Comparison of ENCODE assay signal across 1 cellular context in genomic region chr2:30276455-30276911, GRCh38.
TF ChIP-seq lines count a peak whose summit lies in the region.

No MANE protein-coding gene starts in this region.

TF ChIP-seq in GM23338, 12 proteins besides CTCF, POLR2A, EP300 and RAD21 (continued from another document):
- TF ChIP-seq ZNF462 (CRISPR knock-in tag; IDR thresholded peaks at IDR 0.05) = no peak
- no peak for TF ChIP-seq STAT1 (IDR thresholded peaks at IDR 0.05; ENCODE audit: unreplicated experiment)
- no peak for TF ChIP-seq EZH2phosphoT487 (IDR thresholded peaks at IDR 0.05; ENCODE audit: unreplicated experiment)
- TF ChIP-seq REST (IDR thresholded peaks at IDR 0.05; ENCODE audit: unreplicated experiment) = no peak
- no peak for TF ChIP-seq ZNF331 (CRISPR knock-in tag; IDR thresholded peaks at IDR 0.05; ENCODE audit: low read depth)
- TF ChIP-seq EZH2 (IDR thresholded peaks at IDR 0.05; ENCODE audit: low read depth, unreplicated experiment) = no peak
